In the genomic region with DNA sequence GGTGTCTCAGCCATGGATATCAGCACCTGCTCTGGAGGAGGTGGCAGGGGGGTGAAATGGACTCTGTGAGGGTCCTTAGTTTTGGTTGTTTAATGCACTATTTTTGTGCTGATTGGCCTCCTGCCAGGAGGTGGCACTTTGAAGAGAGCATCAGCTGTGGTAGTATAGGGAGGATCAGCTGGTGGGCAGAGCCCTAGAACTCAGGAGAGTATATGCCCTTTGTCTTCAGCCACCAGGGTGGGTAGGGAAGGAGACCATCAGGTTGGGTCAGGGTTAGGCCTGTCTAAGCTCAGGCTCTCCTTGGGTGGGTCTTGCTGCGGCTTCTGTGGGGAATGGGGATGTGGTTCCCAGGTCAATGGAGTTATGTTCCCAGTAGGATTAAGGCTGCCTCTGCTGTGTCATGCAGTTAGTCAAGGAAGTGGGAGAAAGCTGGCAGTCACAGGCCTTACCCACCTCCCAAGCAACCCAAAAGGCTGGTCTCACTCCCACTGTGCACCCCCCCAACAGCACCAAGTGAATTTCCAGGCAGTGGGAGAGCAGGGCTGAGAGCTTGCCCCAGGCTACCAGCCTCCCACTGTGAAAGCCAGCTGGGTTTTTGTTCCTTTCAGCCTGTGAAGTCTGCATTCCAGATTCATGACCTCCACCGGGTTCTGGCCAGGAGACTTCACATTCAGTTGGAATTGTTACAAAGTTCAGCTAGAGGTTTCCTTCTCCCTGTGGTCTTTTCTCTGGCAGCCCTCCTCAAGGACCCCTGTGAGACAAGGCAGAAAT, we compare ENCODE assay signal across 14 cellular contexts. TPM values are rescaled to one million over a fixed set of nuclear protein-coding genes. Genes with fewer than 3 reads are reported as not detected.
DNase-seq lines count a peak whose midpoint lies in the region; ATAC-seq and TF ChIP-seq lines count a peak whose summit lies in the region.
"Had no signal": no experiment of that assay in that cellular context is flagged by ENCODE, and none has a peak within 500 bp of the region (broad histone marks: within the 10 kb centered on the region; RNA-seq: fewer than 3 reads in every experiment).

No MANE protein-coding gene starts in this region.

- H3K27me3 ChIP-seq in mammary epithelial cell (ENCODE audit: insufficient read depth, low read length) = no peaks in the 10 kb centered on the region
- H3K27me3 ChIP-seq in mesenchymal stem cell (ENCODE audit: control insufficient read depth in 1 of 2, insufficient read depth in 1 of 2, low read length in 2 of 2) = no peaks in the 10 kb centered on the region
- H3K27me3 ChIP-seq: uterus had no signal

- BruUV-seq in mammary epithelial cell (replicated peaks; lab: Mats Ljungman, UMichigan) = no TSS peak

- H2AK5ac ChIP-seq in mesenchymal stem cell (ENCODE audit: low read length, severe bottlenecking) = no peak overlapping the region

- H3K27ac ChIP-seq in mammary epithelial cell (ENCODE audit: insufficient read depth, low read depth, low read length) (no peak overlapping the region), mesenchymal stem cell (ENCODE audit: low read length, poor library complexity, severe bottlenecking) (peak overlapping the region; percentile 63)
- H3K27ac ChIP-seq: uterus had no signal

- H2BK12ac ChIP-seq in mesenchymal stem cell (ENCODE audit: low read length in 2 of 2) = no peak overlapping the region

- intact Hi-C loops in mammary epithelial cell (cut with micrococcal nuclease) = no loop called here

- no peak overlapping the region for H2BK120ac ChIP-seq in mesenchymal stem cell (ENCODE audit: low read depth, low read length)

- peaks cover 17% of the 10 kb centered on the region for H3K4me1 Mint-ChIP-seq in activated T-cell treated with anti-CD3 and anti-CD28 coated beads, Interleukin-2, amount 50 U/mL, for 72 hours (ENCODE audit: low read depth)
- H3K4me1 Mint-ChIP-seq: activated naive CD8-positive, alpha-beta T cell treated with anti-CD3 and anti-CD28 coated beads for 36 hours had no signal

- 50% methylated on average over 2 of the region's 2 CpGs for WGBS in mammary epithelial cell (ENCODE audit: low coverage, missing lambda C conversion rate)
- WGBS in mesenchymal stem cell = 56% methylated on average over 2 of the region's 2 CpGs

- H3K36me3 ChIP-seq in mammary epithelial cell (ENCODE audit: insufficient read depth, low read length) (no peaks in the 10 kb centered on the region), mesenchymal stem cell (ENCODE audit: control insufficient read depth in 1 of 2, insufficient read depth in 2 of 2, low read depth in 1 of 2, low read length in 2 of 2) (no peaks in the 10 kb centered on the region)
- H3K36me3 ChIP-seq: uterus had no signal

- H2BK15ac ChIP-seq in mesenchymal stem cell (ENCODE audit: low read depth, poor library complexity, severe bottlenecking) = no peak overlapping the region

- H4K20me1 ChIP-seq in mammary epithelial cell (ENCODE audit: insufficient read depth, low read length) = no peaks in the 10 kb centered on the region

- H3K4me3 Mint-ChIP-seq in activated T-cell treated with anti-CD3 and anti-CD28 coated beads, Interleukin-2, amount 50 U/mL, for 72 hours = no peak overlapping the region
- H3K4me3 Mint-ChIP-seq: activated naive CD8-positive, alpha-beta T cell treated with anti-CD3 and anti-CD28 coated beads for 36 hours; naive thymus-derived CD8-positive, alpha-beta T cell had no signal

- H3K4me2 ChIP-seq in mammary epithelial cell (ENCODE audit: insufficient read depth, low read depth, low read length) (no peak overlapping the region), mesenchymal stem cell (ENCODE audit: low read length, poor library complexity, severe bottlenecking) (no peak overlapping the region)

- H3K27me3 Mint-ChIP-seq in activated T-cell treated with anti-CD3 and anti-CD28 coated beads, Interleukin-2, amount 50 U/mL, for 72 hours (ENCODE audit: low read depth) = peaks cover 14% of the 10 kb centered on the region

- dilution Hi-C loops in mammary epithelial cell (cut with HindIII; ENCODE audit: low sequenced_read_pairs) = no loop called here

- no peak overlapping the region for H4K91ac ChIP-seq in mesenchymal stem cell (ENCODE audit: low read length)

- DNase-seq in GM04503 (ENCODE audit: low read depth) (peak; percentile 16), NCI-H146 treated with DMSO at 0.1 percent for 48 hours (lab: John Stamatoyannopoulos, UW; ENCODE audit: unreplicated experiment) (peak; percentile 43), mammary epithelial cell (peak; percentile 18), mesenchymal stem cell (peak; percentile 42), DMS53 treated with DMSO at 0.1 percent for 48 hours (lab: John Stamatoyannopoulos, UW; ENCODE audit: unreplicated experiment) (no peak), hippocampal formation (lab: John Stamatoyannopoulos, UW) (no peak)
- DNase-seq in activated T-cell treated with anti-CD3 and anti-CD28 coated beads, Interleukin-2, amount 50 U/mL, for 72 hours = no peak
- DNase-seq: activated naive CD8-positive, alpha-beta T cell treated with anti-CD3 and anti-CD28 coated beads for 36 hours; Caco-2; naive thymus-derived CD8-positive, alpha-beta T cell; NCI-H82; uterus had no signal

- H3K9me3 ChIP-seq in mammary epithelial cell (replicated peaks; ENCODE audit: insufficient read depth, low read length) (no peaks in the 10 kb centered on the region), mesenchymal stem cell (ENCODE audit: control insufficient read depth, low read length) (no peaks in the 10 kb centered on the region)
- H3K9me3 ChIP-seq: Caco-2, uterus had no signal

- H4K8ac ChIP-seq in mesenchymal stem cell (ENCODE audit: low read length) = no peak overlapping the region

- peak overlapping the region; percentile 35 for H2BK5ac ChIP-seq in mesenchymal stem cell (ENCODE audit: low read depth, low read length, poor library complexity, severe bottlenecking)

- no peak for ATAC-seq in activated T-cell treated with anti-CD3 and anti-CD28 coated beads, Interleukin-2, amount 50 U/mL, for 72 hours (replicated peaks in 1 of 2)
- no peak for ATAC-seq in GM18907 (IDR thresholded peaks at IDR 0.05; ENCODE audit: unreplicated experiment)
- ATAC-seq: naive thymus-derived CD8-positive, alpha-beta T cell had no signal

- H3K79me1 ChIP-seq in mesenchymal stem cell (replicated peaks; ENCODE audit: low read length, poor library complexity, severe bottlenecking) = no peaks in the 10 kb centered on the region

- H3K4me1 ChIP-seq in mammary epithelial cell (ENCODE audit: insufficient read depth, low read length) (no peaks in the 10 kb centered on the region), mesenchymal stem cell (ENCODE audit: control insufficient read depth, insufficient read depth, low read depth, low read length) (peaks cover 13% of the 10 kb centered on the region)
- H3K4me1 ChIP-seq: Caco-2, uterus had no signal

- H3K4ac ChIP-seq in mesenchymal stem cell (ENCODE audit: low read depth in 1 of 2, low read length in 2 of 2) = no peak overlapping the region

- H3K4me3 ChIP-seq in mammary epithelial cell (replicated peaks in 1 of 3; ENCODE audit: insufficient read depth in 1 of 3, low read depth in 2 of 3, low read length in 3 of 3) (no peak overlapping the region), mesenchymal stem cell (ENCODE audit: insufficient read depth in 1 of 2, low read depth in 1 of 2, low read length in 2 of 2) (no peak overlapping the region)
- H3K4me3 ChIP-seq: skin epidermis, uterus had no signal

- H2AFZ ChIP-seq in mammary epithelial cell (ENCODE audit: low read depth, low read length) = peak overlapping the region; percentile 27
- no peak overlapping the region for H2AFZ ChIP-seq in mesenchymal stem cell (ENCODE audit: low read depth, low read length)

- CTCF ChIA-PET in mammary epithelial cell (lab: Charles Lee; ENCODE audit: low non-redundant PET) = no interaction called here

- no peak overlapping the region for H3K27ac Mint-ChIP-seq in activated T-cell treated with anti-CD3 and anti-CD28 coated beads, Interleukin-2, amount 50 U/mL, for 72 hours
- H3K27ac Mint-ChIP-seq: activated naive CD8-positive, alpha-beta T cell treated with anti-CD3 and anti-CD28 coated beads for 36 hours; naive thymus-derived CD8-positive, alpha-beta T cell had no signal

- in situ Hi-C loops in mammary epithelial cell (cut with MboI; ENCODE audit: low sequenced_read_pairs in 2 of 2) = no loop called here

- no peaks in the 10 kb centered on the region for H3K9me3 Mint-ChIP-seq in activated T-cell treated with anti-CD3 and anti-CD28 coated beads, Interleukin-2, amount 50 U/mL, for 72 hours
- H3K9me3 Mint-ChIP-seq: activated naive CD8-positive, alpha-beta T cell treated with anti-CD3 and anti-CD28 coated beads for 36 hours; naive thymus-derived CD8-positive, alpha-beta T cell had no signal

- no peaks in the 10 kb centered on the region for H3K36me3 Mint-ChIP-seq in activated T-cell treated with anti-CD3 and anti-CD28 coated beads, Interleukin-2, amount 50 U/mL, for 72 hours (ENCODE audit: insufficient read depth in 2 of 2)
- H3K36me3 Mint-ChIP-seq: activated naive CD8-positive, alpha-beta T cell treated with anti-CD3 and anti-CD28 coated beads for 36 hours; naive thymus-derived CD8-positive, alpha-beta T cell had no signal

- no peak overlapping the region for H3K23ac ChIP-seq in mesenchymal stem cell (ENCODE audit: low read length in 2 of 2)

- TF ChIP-seq CTCF in mammary epithelial cell (conservative IDR thresholded peaks at IDR 0.05 in 1 of 2, IDR thresholded peaks at IDR 0.05 in 1 of 2; ENCODE audit: extremely low read depth in 1 of 2, insufficient read depth in 1 of 2, low read depth in 1 of 2, low read length in 2 of 2) = no peak

- H3K9ac ChIP-seq in mammary epithelial cell (ENCODE audit: insufficient read depth, low read length) (no peak overlapping the region), mesenchymal stem cell (ENCODE audit: low read length) (no peak overlapping the region)

- no peaks in the 10 kb centered on the region for H3K79me2 ChIP-seq in mammary epithelial cell (ENCODE audit: insufficient read depth, low read length)

- no peak overlapping the region for H3K18ac ChIP-seq in mesenchymal stem cell (ENCODE audit: low read depth in 1 of 2, low read length in 2 of 2)

- no peak overlapping the region for H3K14ac ChIP-seq in mesenchymal stem cell (ENCODE audit: low read length in 2 of 2)

RNA-seq across cellular contexts. Expression of a gene that starts 5.7 kb away (rescaled TPM):
- 10 to 100 TPM; 40.0 to 80.5 TPM for total RNA-seq in mammary epithelial cell
- 10.3 TPM for polyA plus RNA-seq in mammary epithelial cell
- polyA minus RNA-seq in mammary epithelial cell = 19.4 TPM
- polyA plus RNA-seq in mesenchymal stem cell (2013, experiment 1 of 2) = 48.2 TPM
- 48.8 TPM for polyA plus RNA-seq in mesenchymal stem cell (2013, experiment 2 of 2)
- 10 to 100 TPM; 13.0 to 19.6 TPM for total RNA-seq in activated T-cell treated with anti-CD3 and anti-CD28 coated beads, Interleukin-2, amount 50 U/mL, for 72 hours

Comparison
In these comparisons a context has a peak if more than half of its experiments do, and no peak if none do; other contexts are left out.
1. DNase-seq: peak in GM04503 (single experiment), NCI-H146 treated with DMSO at 0.1 percent for 48 hours (single experiment), mammary epithelial cell (single experiment) and mesenchymal stem cell (single experiment); none in DMS53 treated with DMSO at 0.1 percent for 48 hours (single experiment), hippocampal formation (0 of 2) and activated T-cell treated with anti-CD3 and anti-CD28 coated beads, Interleukin-2, amount 50 U/mL, for 72 hours (0 of 2).